Comparison of ENCODE assay signal across 1 cellular context in genomic region chr6:155580904-155581303, GRCh38.
TF ChIP-seq lines count a peak whose summit lies in the region.

No MANE protein-coding gene starts in this region.

TF ChIP-seq in HCT116, 20 proteins besides CTCF, POLR2A, EP300 and RAD21:
- TF ChIP-seq JUND (IDR thresholded peaks at IDR 0.05) = no peak
- no peak for TF ChIP-seq ZBTB33 (IDR thresholded peaks at IDR 0.05; ENCODE audit: extremely low read depth, insufficient replicate concordance, low read length)
- TF ChIP-seq EZH2 (IDR thresholded peaks at IDR 0.05) = no peak
- no peak for TF ChIP-seq ZFX (IDR thresholded peaks at IDR 0.05)
- TF ChIP-seq SP1 (IDR thresholded peaks at IDR 0.05; ENCODE audit: low read depth) = no peak
- no peak for TF ChIP-seq ELF1 (IDR thresholded peaks at IDR 0.05; ENCODE audit: borderline replicate concordance, low read depth)
- TF ChIP-seq CBX3 (IDR thresholded peaks at IDR 0.05; ENCODE audit: low read depth) = no peak
- TF ChIP-seq REST (IDR thresholded peaks at IDR 0.05; ENCODE audit: low read depth) = no peak
- no peak for TF ChIP-seq ATF3 (IDR thresholded peaks at IDR 0.05)
- TF ChIP-seq ZNF274 (IDR thresholded peaks at IDR 0.05; ENCODE audit: low read depth, low read length) = no peak
- no peak for TF ChIP-seq POLR2AphosphoS5 (IDR thresholded peaks at IDR 0.05; ENCODE audit: low read depth, low read length)
- no peak for TF ChIP-seq SIN3A (IDR thresholded peaks at IDR 0.05; ENCODE audit: low read depth)
- TF ChIP-seq SRF (IDR thresholded peaks at IDR 0.05; ENCODE audit: low read depth) = no peak
- TF ChIP-seq EZH2phosphoT487 (IDR thresholded peaks at IDR 0.05; ENCODE audit: borderline replicate concordance) = no peak
- no peak for TF ChIP-seq YY1 (IDR thresholded peaks at IDR 0.05; ENCODE audit: extremely low read depth, insufficient replicate concordance, low read depth, low read length)
- TF ChIP-seq TCF7L2 (IDR thresholded peaks at IDR 0.05; ENCODE audit: borderline replicate concordance, extremely low read depth, insufficient read depth, insufficient read length) = no peak
TF ChIP-seq in HCT116: peak in this region for 0.
